ENCODE assay signal across 8 cellular contexts in genomic region chrX:136911253-136912045, GRCh38. TPM values are rescaled to one million over a fixed set of nuclear protein-coding genes. Genes with fewer than 3 reads are reported as not detected.
DNase-seq lines count a peak whose midpoint lies in the region; ATAC-seq and TF ChIP-seq lines count a peak whose summit lies in the region.
"Not testable (repeated sequence)": the region's sequence is repeated elsewhere in the genome, so short reads cannot be mapped to it uniquely, and the experiment has no call there.

No MANE protein-coding gene starts in this region.

- peak overlapping the region in 3 of 11 experiments; percentile 11 to 43 (median 42); a peak in 1 of 22 replicates for H3K27ac ChIP-seq in BLaER1 treated with 17β-estradiol and CSF1 and Interleukin-3, amounts not matched to agents 10 nM and 100 nM
- H3K27ac ChIP-seq in HEK293 (ENCODE audit: extremely low read depth, low read depth, low read length); PC-3 (ENCODE audit: low read length); naive thymus-derived CD4-positive, alpha-beta T cell (ENCODE audit: low read depth, low read length): not testable (repeated sequence)

- H3K4me1 ChIP-seq in BLaER1 treated with 17β-estradiol and CSF1 and Interleukin-3, amounts not matched to agents 10 nM and 100 nM = peaks cover 0 to 14% (median 10%) of the 10 kb centered on the region in 10 experiments; a peak in 13 of 20 replicates
- not testable (repeated sequence) for H3K4me1 ChIP-seq in HEK293 (ENCODE audit: control insufficient read depth, insufficient read depth, low read length); naive thymus-derived CD4-positive, alpha-beta T cell (ENCODE audit: control insufficient read depth in 2 of 2, insufficient read depth in 2 of 2, low read length in 2 of 2)
- H3K4me1 ChIP-seq in PC-3 (ENCODE audit: insufficient read depth, low read length) = peaks cover 14% of the 10 kb centered on the region

- H3K36me3 ChIP-seq in BLaER1 treated with 17β-estradiol and CSF1 and Interleukin-3, amounts not matched to agents 10 nM and 100 nM; HEK293 (ENCODE audit: control insufficient read depth in 2 of 2, insufficient read depth in 1 of 2, low read length in 2 of 2); PC-3 (ENCODE audit: low read depth, low read length); naive thymus-derived CD4-positive, alpha-beta T cell (ENCODE audit: control insufficient read depth in 2 of 3, insufficient read depth in 3 of 3, low read length in 3 of 3): not testable (repeated sequence)

- TF ChIP-seq CTCF in HEK293 (tag by site-specific recombination; IDR thresholded peaks at IDR 0.05); PC-3 (conservative IDR thresholded peaks at IDR 0.05; ENCODE audit: low read depth, low read length); fibroblast of mammary gland (conservative IDR thresholded peaks at IDR 0.05; ENCODE audit: control insufficient read depth, insufficient read depth, low read depth, low read length): not testable (repeated sequence)

- not testable (repeated sequence) for H3K9me2 ChIP-seq in PC-3 (replicated peaks; ENCODE audit: low read length)

- DNase-seq in PC-3; activated CD4-positive, alpha-beta T cell treated with anti-CD3 and anti-CD28 coated beads, Interleukin-2, amount 10 ng/mL, durations not matched to agents 7 days and 5 days; fibroblast of mammary gland (ENCODE audit: low read depth); naive thymus-derived CD4-positive, alpha-beta T cell; stimulated activated effector memory CD8-positive, alpha-beta T cell treated with anti-CD3 and anti-CD28 coated beads, Interleukin-12 subunit alpha, Interleukin-12 subunit beta, amount 100 ng/mL, for 72 hours (ENCODE audit: low spot score in 2 of 2): not testable (repeated sequence)

- H3K36me3 Mint-ChIP-seq in activated CD4-positive, alpha-beta T cell treated with anti-CD3 and anti-CD28 coated beads, Interleukin-2, amount 10 ng/mL, durations not matched to agents 7 days and 5 days (ENCODE audit: low read depth); activated naive CD8-positive, alpha-beta T cell; naive thymus-derived CD4-positive, alpha-beta T cell; stimulated activated effector memory CD8-positive, alpha-beta T cell treated with anti-CD3 and anti-CD28 coated beads, Interleukin-12 subunit alpha, Interleukin-12 subunit beta, amount 100 ng/mL, for 72 hours: not testable (repeated sequence)

- not testable (repeated sequence) for H3K4me3 Mint-ChIP-seq in activated CD4-positive, alpha-beta T cell treated with anti-CD3 and anti-CD28 coated beads, Interleukin-2, amount 10 ng/mL, durations not matched to agents 7 days and 5 days
- H3K4me3 Mint-ChIP-seq in activated naive CD8-positive, alpha-beta T cell = peak overlapping the region; percentile 54
- H3K4me3 Mint-ChIP-seq in naive thymus-derived CD4-positive, alpha-beta T cell = peak overlapping the region in 6 of 10 donors; percentile 4 to 96 (median 32)
- H3K4me3 Mint-ChIP-seq in stimulated activated effector memory CD8-positive, alpha-beta T cell treated with anti-CD3 and anti-CD28 coated beads, Interleukin-12 subunit alpha, Interleukin-12 subunit beta, amount 100 ng/mL, for 72 hours = peak overlapping the region; percentile 84

- not testable (repeated sequence) for H3F3A ChIP-seq in PC-3 (ENCODE audit: low read length, unreplicated experiment)

- peak overlapping the region in 10 of 11 experiments; percentile 26 to 93 (median 84); a peak in 17 of 22 replicates for H3K4me2 ChIP-seq in BLaER1 treated with 17β-estradiol and CSF1 and Interleukin-3, amounts not matched to agents 10 nM and 100 nM
- peak overlapping the region; percentile 100 for H3K4me2 ChIP-seq in PC-3 (ENCODE audit: low read length)

- not testable (repeated sequence) for BruUV-seq in PC-3 (replicated peaks; lab: Mats Ljungman, UMichigan)

- H3K79me2 ChIP-seq in PC-3 (ENCODE audit: low read length) = not testable (repeated sequence)

- H3K4me1 Mint-ChIP-seq in activated CD4-positive, alpha-beta T cell treated with anti-CD3 and anti-CD28 coated beads, Interleukin-2, amount 10 ng/mL, durations not matched to agents 7 days and 5 days = peaks cover 25% of the 10 kb centered on the region
- H3K4me1 Mint-ChIP-seq in activated naive CD8-positive, alpha-beta T cell (ENCODE audit: low read depth) = peaks cover 15% of the 10 kb centered on the region
- H3K4me1 Mint-ChIP-seq in naive thymus-derived CD4-positive, alpha-beta T cell = peaks cover 0 to 22% (median 11%) of the 10 kb centered on the region in 7 donors
- peaks cover 13% of the 10 kb centered on the region for H3K4me1 Mint-ChIP-seq in stimulated activated effector memory CD8-positive, alpha-beta T cell treated with anti-CD3 and anti-CD28 coated beads, Interleukin-12 subunit alpha, Interleukin-12 subunit beta, amount 100 ng/mL, for 72 hours

- H3K4me3 ChIP-seq in BLaER1 treated with 17β-estradiol and CSF1 and Interleukin-3, amounts not matched to agents 10 nM and 100 nM; HEK293 (ENCODE audit: low read depth, low read length); naive thymus-derived CD4-positive, alpha-beta T cell (ENCODE audit: low read length): not testable (repeated sequence)
- H3K4me3 ChIP-seq in PC-3 (ENCODE audit: low read length) = peak overlapping the region; percentile 96; the same call in 1 of the 2 replicates
- H3K4me3 ChIP-seq in fibroblast of mammary gland (ENCODE audit: control insufficient read depth, low read depth, low read length) = peak overlapping the region; percentile 67

- not testable (repeated sequence) for ATAC-seq in PC-3; naive thymus-derived CD4-positive, alpha-beta T cell; stimulated activated effector memory CD8-positive, alpha-beta T cell treated with anti-CD3 and anti-CD28 coated beads, Interleukin-12 subunit alpha, Interleukin-12 subunit beta, amount 100 ng/mL, for 72 hours

- H3K9me3 ChIP-seq in BLaER1 treated with 17β-estradiol and CSF1 and Interleukin-3, amounts not matched to agents 10 nM and 100 nM (replicated peaks in 1 of 11); HEK293 (ENCODE audit: control insufficient read depth, insufficient read depth, low read depth, low read length); PC-3 (ENCODE audit: low read length); naive thymus-derived CD4-positive, alpha-beta T cell (ENCODE audit: control insufficient read depth in 2 of 3, low read length in 3 of 3): not testable (repeated sequence)

- peak overlapping the region; percentile 25 for H3K27ac Mint-ChIP-seq in activated CD4-positive, alpha-beta T cell treated with anti-CD3 and anti-CD28 coated beads, Interleukin-2, amount 10 ng/mL, durations not matched to agents 7 days and 5 days
- H3K27ac Mint-ChIP-seq in activated naive CD8-positive, alpha-beta T cell = not testable (repeated sequence)
- H3K27ac Mint-ChIP-seq in naive thymus-derived CD4-positive, alpha-beta T cell = peak overlapping the region in 7 of 9 donors; percentile 10 to 91 (median 48)
- peak overlapping the region; percentile 64 for H3K27ac Mint-ChIP-seq in stimulated activated effector memory CD8-positive, alpha-beta T cell treated with anti-CD3 and anti-CD28 coated beads, Interleukin-12 subunit alpha, Interleukin-12 subunit beta, amount 100 ng/mL, for 72 hours

- H3K27me3 Mint-ChIP-seq in activated CD4-positive, alpha-beta T cell treated with anti-CD3 and anti-CD28 coated beads, Interleukin-2, amount 10 ng/mL, durations not matched to agents 7 days and 5 days; activated naive CD8-positive, alpha-beta T cell; naive thymus-derived CD4-positive, alpha-beta T cell: not testable (repeated sequence)

- H3K9me3 Mint-ChIP-seq in activated CD4-positive, alpha-beta T cell treated with anti-CD3 and anti-CD28 coated beads, Interleukin-2, amount 10 ng/mL, durations not matched to agents 7 days and 5 days; activated naive CD8-positive, alpha-beta T cell (ENCODE audit: low read depth); naive thymus-derived CD4-positive, alpha-beta T cell; stimulated activated effector memory CD8-positive, alpha-beta T cell treated with anti-CD3 and anti-CD28 coated beads, Interleukin-12 subunit alpha, Interleukin-12 subunit beta, amount 100 ng/mL, for 72 hours: not testable (repeated sequence)

- not testable (repeated sequence) for H4K20me1 ChIP-seq in BLaER1 treated with 17β-estradiol and CSF1 and Interleukin-3, amounts not matched to agents 10 nM and 100 nM; PC-3 (ENCODE audit: low read length)

- CTCF ChIA-PET in HEK293 (lab: Yijun Ruan, JAX) = interaction anchor here (0.6 kb wide), 1 partner anchor 36 kb away, joined by 3 read pairs; no protein-coding TSS in a partner anchor
- CTCF ChIA-PET in PC-3 (lab: Charles Lee); activated CD4-positive, alpha-beta T cell treated with anti-CD3 and anti-CD28 coated beads, Interleukin-2, amount 10 ng/mL, durations not matched to agents 7 days and 5 days (lab: Charles Lee); naive thymus-derived CD4-positive, alpha-beta T cell (lab: Charles Lee): not testable (repeated sequence)

- H3K27me3 ChIP-seq in BLaER1 treated with 17β-estradiol and CSF1 and Interleukin-3, amounts not matched to agents 10 nM and 100 nM = peaks cover 15 to 60% (median 52%) of the 10 kb centered on the region in 11 experiments; a peak in 20 of 22 replicates
- H3K27me3 ChIP-seq in PC-3 (ENCODE audit: low read length); naive thymus-derived CD4-positive, alpha-beta T cell (ENCODE audit: control insufficient read depth in 2 of 2, insufficient read depth in 2 of 2, low read length in 2 of 2): not testable (repeated sequence)

- intact Hi-C loops in PC-3 (cut with micrococcal nuclease) = loop anchor here (5.0 kb wide), 1 partner anchor 199 kb away; no protein-coding TSS in a partner anchor
- intact Hi-C loops in naive thymus-derived CD4-positive, alpha-beta T cell (cut with micrococcal nuclease) = loop anchor here (10.0 kb wide), 2 partner anchors 47 to 137 kb away; no protein-coding TSS in a partner anchor

- POLR2A ChIA-PET in HEK293 (lab: Yijun Ruan, JAX); activated CD4-positive, alpha-beta T cell treated with anti-CD3 and anti-CD28 coated beads, Interleukin-2, amount 10 ng/mL, durations not matched to agents 7 days and 5 days (lab: Charles Lee): not testable (repeated sequence)
- POLR2A ChIA-PET in PC-3 (lab: Charles Lee; ENCODE audit: unreplicated experiment) = interaction anchor here (0.6 to 2.9 kb wide), 2 partner anchors 31 to 111 kb away, joined by 3 to 17 read pairs; partner anchors contain the start of gene RBMX
- POLR2A ChIA-PET in naive thymus-derived CD4-positive, alpha-beta T cell (lab: Charles Lee) = interaction anchor here (0.6 kb wide), 2 partner anchors 106 to 335 kb away, joined by 3 to 5 read pairs; no protein-coding TSS in a partner anchor

- not testable (repeated sequence) for H3K9ac ChIP-seq in BLaER1 treated with 17β-estradiol and CSF1 and Interleukin-3, amounts not matched to agents 10 nM and 100 nM; PC-3 (ENCODE audit: low read length)

- not testable (repeated sequence) for H2AFZ ChIP-seq in PC-3 (ENCODE audit: low read length)

RNA-seq across cellular contexts. Expression of gene RBMX, which starts 30.9 kb away (rescaled TPM):
- 278 and 288 TPM in 2 replicates for total RNA-seq in PC-3 (2014; rRNA removed)
- total RNA-seq in activated CD4-positive, alpha-beta T cell treated with anti-CD3 and anti-CD28 coated beads, Interleukin-2, amount 10 ng/mL, durations not matched to agents 7 days and 5 days = 100 to 1,000 TPM; 281 to 316 TPM
- 100 to 1,000 TPM; 204 to 263 (median 259) TPM for total RNA-seq in naive thymus-derived CD4-positive, alpha-beta T cell
- 100 to 1,000 TPM; 194 to 217 TPM for polyA plus RNA-seq in naive thymus-derived CD4-positive, alpha-beta T cell
